9 cellular contexts compared by ENCODE assay signal in genomic region chr15:62110000-62110851, GRCh38. TPM values are rescaled to one million over a fixed set of nuclear protein-coding genes. Genes with fewer than 3 reads are reported as not detected.
DNase-seq lines count a peak whose midpoint lies in the region; ATAC-seq lines count a peak whose summit lies in the region.
"Had no signal": no experiment of that assay in that cellular context is flagged by ENCODE, and none has a peak within 500 bp of the region (broad histone marks: within the 10 kb centered on the region; RNA-seq: fewer than 3 reads in every experiment).

No MANE protein-coding gene starts in this region.

- in situ Hi-C loops in ACHN (cut with HindIII; ENCODE audit: low pct_ligation_motif_present, low pct_unique_long_range_greater_than_20kb, low sequenced_read_pairs): no loop called here

- ATAC-seq in left lobe of liver: peak; percentile 66
- no peak for ATAC-seq in HG03432 (IDR thresholded peaks at IDR 0.05; ENCODE audit: unreplicated experiment)
- ATAC-seq in GM21360 (IDR thresholded peaks at IDR 0.05; ENCODE audit: unreplicated experiment): no peak

- DNase-seq in ACHN (peak; percentile 42), NCI-H1092 (lab: John Stamatoyannopoulos, UW) (peak; percentile 65), amniotic epithelial cell (ENCODE audit: low read depth) (peak; percentile 52), left lobe of liver (ENCODE audit: low spot score) (peak; percentile 76), NOMO-1 treated with DMSO at 0.1 percent for 48 hours (lab: John Stamatoyannopoulos, UW; ENCODE audit: unreplicated experiment) (no peak), NCI-H2029 treated with DMSO at 0.1 percent for 48 hours (lab: John Stamatoyannopoulos, UW) (no peak)
- DNase-seq: activated B cell treated with CpG ODN at 0.5 μM for 24 hours had no signal

RNA-seq across cellular contexts. Expression of gene C2CD4A, which starts 43.4 kb away (rescaled TPM):
- total RNA-seq in left lobe of liver: 0.50 TPM
- total RNA-seq: activated B cell treated with CpG ODN at 0.5 μM for 24 hours had no signal

RNA-seq across cellular contexts. Expression of gene VPS13C, which starts 50.0 kb away (rescaled TPM):
- total RNA-seq in left lobe of liver: 18.7 TPM

RNA-seq across cellular contexts. Expression of gene C2CD4B, which starts 54.9 kb away (rescaled TPM):
- 0.75 TPM for total RNA-seq in left lobe of liver
- total RNA-seq: activated B cell treated with CpG ODN at 0.5 μM for 24 hours had no signal

Comparison
In these comparisons a context has a peak if more than half of its experiments do, and no peak if none do; other contexts are left out.
1. DNase-seq: peak in ACHN (single experiment), NCI-H1092 (single experiment), amniotic epithelial cell (single experiment) and left lobe of liver (single experiment); none in NOMO-1 treated with DMSO at 0.1 percent for 48 hours (single experiment) and NCI-H2029 treated with DMSO at 0.1 percent for 48 hours (single experiment).